13 cellular contexts compared by ENCODE assay signal in genomic region chr6:34834789-34835518, GRCh38. TPM values are rescaled to one million over a fixed set of nuclear protein-coding genes. Genes with fewer than 3 reads are reported as not detected.
DNase-seq lines count a peak whose midpoint lies in the region; ATAC-seq, FAIRE-seq and TF ChIP-seq lines count a peak whose summit lies in the region.
"Had no signal": no experiment of that assay in that cellular context is flagged by ENCODE, and none has a peak within 500 bp of the region (broad histone marks: within the 10 kb centered on the region; RNA-seq: fewer than 3 reads in every experiment).

No MANE protein-coding gene starts in this region.

- H2BK15ac ChIP-seq in mesendoderm (replicated peaks; ENCODE audit: low read depth) = no peak overlapping the region

- no peak overlapping the region for H3K23ac ChIP-seq in mesendoderm (ENCODE audit: low read length)

- H3K27me3 ChIP-seq in bronchial epithelial cell (ENCODE audit: control insufficient read depth, insufficient read depth, low read length) (no peaks in the 10 kb centered on the region), mesendoderm (ENCODE audit: insufficient read depth, low read length, poor library complexity) (no peaks in the 10 kb centered on the region), thyroid gland (no peaks in the 10 kb centered on the region)

- H2BK5ac ChIP-seq in mesendoderm (ENCODE audit: low read length) = no peak overlapping the region

- TF ChIP-seq POLR2A in thyroid gland (IDR thresholded peaks at IDR 0.05) = no peak

- H3K27ac ChIP-seq in mesendoderm (ENCODE audit: low read depth, low read length) (no peak overlapping the region), thyroid gland (no peak overlapping the region)

- H4K8ac ChIP-seq in mesendoderm (ENCODE audit: low read depth, low read length) = no peak overlapping the region

- H3K36me3 ChIP-seq in bronchial epithelial cell (ENCODE audit: control insufficient read depth, insufficient read depth, low read length) (peaks cover 5% of the 10 kb centered on the region), mesendoderm (ENCODE audit: control insufficient read depth, insufficient read depth, low read length) (no peaks in the 10 kb centered on the region), thyroid gland (peaks cover 23 to 27% of the 10 kb centered on the region in 2 donors)

- H3K79me2 ChIP-seq in mesendoderm (ENCODE audit: control insufficient read depth, insufficient read depth, low read length) = no peaks in the 10 kb centered on the region

- no peak overlapping the region for H3K56ac ChIP-seq in mesendoderm (ENCODE audit: low read length)

- no peak overlapping the region for H2AK5ac ChIP-seq in mesendoderm (ENCODE audit: low read length)

- no peak overlapping the region for H4K5ac ChIP-seq in mesendoderm (ENCODE audit: low read length)

- TF ChIP-seq CTCF in bronchial epithelial cell (IDR thresholded peaks at IDR 0.05; ENCODE audit: insufficient read depth, low read length, severe bottlenecking) = no peak
- TF ChIP-seq CTCF in thyroid gland (IDR thresholded peaks at IDR 0.05) = no peak

- ATAC-seq in GM21529 (IDR thresholded peaks at IDR 0.05; ENCODE audit: unreplicated experiment) = no peak
- no peak for ATAC-seq in GM21737 (IDR thresholded peaks at IDR 0.05; ENCODE audit: unreplicated experiment)

- peak; percentile 31 for DNase-seq in CD1c-positive myeloid dendritic cell (ENCODE audit: extremely low spot score)
- peak; percentile 88 for DNase-seq in MV-4-11 (lab: John Stamatoyannopoulos, UW)
- peak; percentile 85 for DNase-seq in bronchial epithelial cell (ENCODE audit: low read depth)
- peak; percentile 28 for DNase-seq in mesendoderm
- DNase-seq in thyroid gland = no peak
- no peak for DNase-seq in COLO668 (lab: John Stamatoyannopoulos, UW; ENCODE audit: unreplicated experiment)
- DNase-seq: activated naive CD8-positive, alpha-beta T cell treated with anti-CD3 and anti-CD28 coated beads, Interleukin-2, amount 10 ng/mL, durations not matched to agents 7 days and 5 days; kidney; Right ventricle myocardium superior had no signal

- H3K4ac ChIP-seq in mesendoderm (ENCODE audit: low read depth, low read length) = no peak overlapping the region

- no peak overlapping the region for H2BK120ac ChIP-seq in mesendoderm (ENCODE audit: low read depth, low read length)

- no peak overlapping the region for H3K18ac ChIP-seq in mesendoderm (ENCODE audit: low read length)

- no peak overlapping the region for H3K9ac ChIP-seq in mesendoderm (ENCODE audit: low read length)

- intact Hi-C loops in thyroid gland (cut with DNase I) = no loop called here

- H3K4me1 ChIP-seq in mesendoderm (ENCODE audit: control insufficient read depth, low read depth, low read length) (no peaks in the 10 kb centered on the region), thyroid gland (no peaks in the 10 kb centered on the region)

- peak; percentile 50 for FAIRE-seq in bronchial epithelial cell (lab: Jason Lieb, UNC)
- FAIRE-seq: GM12892, HTR-8/SVneo, kidney had no signal

- WGBS in mesendoderm (ENCODE audit: extremely low coverage, insufficient coverage, low lambda C conversion rate) = no CpG with 5 or more reads among the region's 4 CpGs
- WGBS in thyroid gland, 2 donors = 89 to 93% methylated on average over 4 of the region's 4 CpGs

- no peaks in the 10 kb centered on the region for H3K9me3 ChIP-seq in thyroid gland

- H3K79me1 ChIP-seq in mesendoderm (ENCODE audit: low read length) = no peaks in the 10 kb centered on the region

- H3K4me3 ChIP-seq in bronchial epithelial cell (ENCODE audit: low read depth, low read length) (no peak overlapping the region), mesendoderm (ENCODE audit: low read length) (no peak overlapping the region), thyroid gland (replicated peaks in 1 of 3) (no peak overlapping the region)

- H3K4me2 ChIP-seq in mesendoderm (ENCODE audit: low read length) = no peak overlapping the region

RNA-seq across cellular contexts. Expression of gene BLTP3A, which starts 43.1 kb away (rescaled TPM):
- 7.8 and 8.2 TPM in 2 replicates for total RNA-seq in bronchial epithelial cell
- polyA plus RNA-seq in mesendoderm (2013, experiment 1 of 2) = 8.2 TPM
- polyA plus RNA-seq in mesendoderm (2013, experiment 2 of 2) = 8.4 TPM
- 10 to 100 TPM; 12.6 to 19.5 (median 16.1) TPM for total RNA-seq in thyroid gland

RNA-seq across cellular contexts. Expression of gene TAF11, which starts 52.9 kb away (rescaled TPM):
- 26.0 and 30.5 TPM in 2 replicates for total RNA-seq in bronchial epithelial cell
- polyA plus RNA-seq in mesendoderm (2013, experiment 1 of 2) = 55.9 TPM
- 55.7 TPM for polyA plus RNA-seq in mesendoderm (2013, experiment 2 of 2)
- total RNA-seq in thyroid gland = 10 to 100 TPM; 12.8 to 32.2 (median 20.2) TPM

RNA-seq across cellular contexts. Expression of gene ANKS1A, which starts 54.1 kb away (rescaled TPM):
- total RNA-seq in bronchial epithelial cell (8.8 and 9.5 TPM in 2 replicates), thyroid gland (10 to 100 TPM; 29.9 to 43.8 (median 34.4) TPM)
- 15.6 TPM for polyA plus RNA-seq in mesendoderm (2013, experiment 1 of 2)
- 15.3 TPM for polyA plus RNA-seq in mesendoderm (2013, experiment 2 of 2)

Comparison
In these comparisons a context has a peak if more than half of its experiments do, and no peak if none do; other contexts are left out.
1. DNase-seq: peak in CD1c-positive myeloid dendritic cell (single experiment), MV-4-11 (single experiment), bronchial epithelial cell (single experiment) and mesendoderm (single experiment); none in thyroid gland (0 of 2) and COLO668 (single experiment).